29 cellular contexts compared by ENCODE assay signal in the genomic region with DNA sequence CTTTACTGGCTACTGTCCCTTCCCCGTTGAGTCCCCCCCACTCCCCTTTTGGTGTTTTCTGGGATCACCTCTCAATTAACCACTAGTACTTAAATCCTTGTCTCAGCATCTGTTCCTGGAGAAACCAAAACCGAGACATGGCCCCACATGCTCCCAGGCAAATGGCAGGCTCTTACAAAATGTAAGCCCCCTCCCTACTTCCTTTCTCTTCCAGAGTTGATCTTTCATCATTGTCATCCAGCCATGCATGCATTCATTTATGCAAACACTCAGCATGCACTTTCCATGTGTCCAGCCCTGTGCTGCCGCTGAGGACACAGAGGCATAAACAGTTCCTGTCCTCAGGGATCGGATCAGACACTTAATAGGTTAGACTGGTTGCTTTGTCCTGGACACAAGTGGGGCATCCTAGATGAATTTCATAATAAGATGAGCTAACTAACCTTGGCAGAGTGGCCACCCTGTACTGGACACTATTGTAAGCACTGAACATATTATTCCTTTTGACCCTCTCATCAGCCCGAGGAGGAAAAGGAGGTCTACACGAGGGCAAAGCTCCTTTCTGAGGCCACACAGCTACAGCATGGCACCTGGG. TPM values are rescaled to one million over a fixed set of nuclear protein-coding genes. Genes with fewer than 3 reads are reported as not detected.
DNase-seq lines count a peak whose midpoint lies in the region; ATAC-seq, FAIRE-seq and TF ChIP-seq lines count a peak whose summit lies in the region.
"Had no signal": no experiment of that assay in that cellular context is flagged by ENCODE, and none has a peak within 500 bp of the region (broad histone marks: within the 10 kb centered on the region; RNA-seq: fewer than 3 reads in every experiment).

No MANE protein-coding gene starts in this region.

- no peaks in the 10 kb centered on the region for H3K36me3 Mint-ChIP-seq in Calu3 (ENCODE audit: insufficient read depth, unreplicated experiment)
- H3K36me3 Mint-ChIP-seq: activated naive CD4-positive, alpha-beta T cell treated with anti-CD3 and anti-CD28 coated beads, Interleukin-2, amount 10 ng/mL, durations not matched to agents 7 days and 5 days; stimulated activated effector memory CD8-positive, alpha-beta T cell treated with anti-CD3 and anti-CD28 coated beads, Interleukin-12 subunit alpha, Interleukin-12 subunit beta, amount 100 ng/mL, for 72 hours had no signal

- no TSS peak for BruUV-seq in Calu3 (replicated peaks; lab: Mats Ljungman, UMichigan)

- CTCF ChIA-PET in Calu3 (lab: Charles Lee): no interaction called here

- no peaks in the 10 kb centered on the region for H3K27me3 ChIP-seq in muscle layer of colon (ENCODE audit: control insufficient read depth in 1 of 2, insufficient read depth in 2 of 2, low read length in 2 of 2)
- no peaks in the 10 kb centered on the region for H3K27me3 ChIP-seq in transverse colon
- H3K27me3 ChIP-seq in pancreas: peaks cover 0 to 7% (median 0%) of the 10 kb centered on the region in 4 donors
- H3K27me3 ChIP-seq: breast epithelium, right lobe of liver had no signal

- DNase-seq in Right ventricle myocardium inferior (ENCODE audit: missing footprints) (peak; percentile 5), cardiac septum (ENCODE audit: low spot score) (no peak), NCI-H774 (lab: John Stamatoyannopoulos, UW) (peak; percentile 41), transverse colon (no peak), pancreas (no peak), Calu3 (no peak), HK-2 (ENCODE audit: unreplicated experiment) (no peak)
- DNase-seq: activated B cell treated with CpG ODN at 0.5 μM for 24 hours; activated CD8-positive, alpha-beta memory T cell treated with anti-CD3 and anti-CD28 coated beads, Interleukin-2, amount 50 U/mL, for 4 hours; activated naive CD4-positive, alpha-beta T cell treated with anti-CD3 and anti-CD28 coated beads, Interleukin-2, amount 10 ng/mL, durations not matched to agents 7 days and 5 days; C1 segment of cervical spinal cord; Caco-2; effector CD4-positive, alpha-beta T cell; mucosa of descending colon; NCI-H187 treated with DMSO at 0.1 percent for 48 hours; NCI-H446; right lobe of liver; stimulated activated CD4-positive, alpha-beta T cell treated with anti-CD3 and anti-CD28 coated beads, Interleukin-4, amount 100 ng/mL, for 24 hours had no signal

- H3K36me3 ChIP-seq in muscle layer of colon (ENCODE audit: insufficient read depth, low read length) (peaks cover 22% of the 10 kb centered on the region), transverse colon (no peaks in the 10 kb centered on the region), pancreas (no peaks in the 10 kb centered on the region)
- H3K36me3 ChIP-seq: breast epithelium, right lobe of liver, SJSA1 had no signal

- in situ Hi-C loops in transverse colon (cut with MboI; ENCODE audit: low pct_ligation_motif_present in 1 of 4, low pct_unique_long_range_greater_than_20kb in 1 of 4, low sequenced_read_pairs in 3 of 4): no loop called here

- H3K4me3 Mint-ChIP-seq in Calu3 (ENCODE audit: low read depth, unreplicated experiment): no peak overlapping the region
- H3K4me3 Mint-ChIP-seq: activated B cell treated with CpG ODN at 0.5 μM for 24 hours; activated naive CD4-positive, alpha-beta T cell treated with anti-CD3 and anti-CD28 coated beads, Interleukin-2, amount 10 ng/mL, durations not matched to agents 7 days and 5 days; activated T-helper 1 cell treated with anti-CD3 and anti-CD28 coated beads, Interleukin-12 subunit alpha, Interleukin-12 subunit beta, Interleukin-2, Interleukin-4 antibody, amounts not matched to agents 30 ng/mL and 10 ng/mL and 1 ng/mL, durations not matched to agents 14 hours and 24 hours and 36 hours; stimulated activated effector memory CD8-positive, alpha-beta T cell treated with anti-CD3 and anti-CD28 coated beads, Interleukin-12 subunit alpha, Interleukin-12 subunit beta, amount 100 ng/mL, for 72 hours had no signal

- H3K4me1 Mint-ChIP-seq in Calu3 (ENCODE audit: low read depth, unreplicated experiment): no peaks in the 10 kb centered on the region
- H3K4me1 Mint-ChIP-seq: activated B cell treated with CpG ODN at 0.5 μM for 24 hours; activated naive CD4-positive, alpha-beta T cell treated with anti-CD3 and anti-CD28 coated beads, Interleukin-2, amount 10 ng/mL, durations not matched to agents 7 days and 5 days; stimulated activated effector memory CD8-positive, alpha-beta T cell treated with anti-CD3 and anti-CD28 coated beads, Interleukin-12 subunit alpha, Interleukin-12 subunit beta, amount 100 ng/mL, for 72 hours had no signal

- H3K27ac Mint-ChIP-seq in Calu3 (ENCODE audit: unreplicated experiment): no peak overlapping the region
- H3K27ac Mint-ChIP-seq: activated B cell treated with CpG ODN at 0.5 μM for 24 hours; activated T-helper 1 cell treated with anti-CD3 and anti-CD28 coated beads, Interleukin-12 subunit alpha, Interleukin-12 subunit beta, Interleukin-2, Interleukin-4 antibody, amounts not matched to agents 30 ng/mL and 10 ng/mL and 1 ng/mL, durations not matched to agents 14 hours and 24 hours and 36 hours; stimulated activated effector memory CD8-positive, alpha-beta T cell treated with anti-CD3 and anti-CD28 coated beads, Interleukin-12 subunit alpha, Interleukin-12 subunit beta, amount 100 ng/mL, for 72 hours had no signal

- H3K9me3 ChIP-seq in muscle layer of colon (ENCODE audit: low read length): no peaks in the 10 kb centered on the region
- H3K9me3 ChIP-seq in transverse colon: no peaks in the 10 kb centered on the region
- no peaks in the 10 kb centered on the region for H3K9me3 ChIP-seq in pancreas
- H3K9me3 ChIP-seq: breast epithelium, Caco-2, mucosa of descending colon, right lobe of liver, SJSA1 had no signal

- ATAC-seq in Right ventricle myocardium inferior: no peak
- ATAC-seq in pancreas: no peak
- ATAC-seq: stimulated activated effector memory CD8-positive, alpha-beta T cell treated with anti-CD3 and anti-CD28 coated beads, Interleukin-12 subunit alpha, Interleukin-12 subunit beta, amount 100 ng/mL, for 72 hours had no signal

- TF ChIP-seq EP300 in transverse colon (IDR thresholded peaks at IDR 0.05; ENCODE audit: low read depth): peak; percentile 61

- TF ChIP-seq CTCF in transverse colon (IDR thresholded peaks at IDR 0.05) (no peak), pancreas (IDR thresholded peaks at IDR 0.05) (no peak), Calu3 (IDR thresholded peaks at IDR 0.05; ENCODE audit: unreplicated experiment) (no peak)

- H3K9ac ChIP-seq in muscle layer of colon (ENCODE audit: low read length): no peak overlapping the region
- H3K9ac ChIP-seq: GM23248 had no signal

- intact Hi-C loops in Right ventricle myocardium inferior (cut with DNase I) (no loop called here), cardiac septum (cut with DNase I) (no loop called here), transverse colon (cut with DNase I; ENCODE audit: low total_unique reads) (no loop called here), pancreas (cut with DNase I) (no loop called here), Calu3 (cut with micrococcal nuclease; ENCODE audit: unreplicated experiment) (no loop called here)

- no peak for TF ChIP-seq POLR2A in transverse colon (IDR thresholded peaks at IDR 0.05)

- H3K4me3 ChIP-seq in muscle layer of colon (ENCODE audit: low read depth in 1 of 2, low read length in 2 of 2): peak overlapping the region in 1 of 2 donors; percentile 39
- no peak overlapping the region for H3K4me3 ChIP-seq in transverse colon
- no peak overlapping the region for H3K4me3 ChIP-seq in pancreas
- H3K4me3 ChIP-seq: breast epithelium, GM23248, lung, mucosa of descending colon, right lobe of liver, SJSA1 had no signal

- H3K27ac ChIP-seq in muscle layer of colon (ENCODE audit: low read depth, low read length): peak overlapping the region; percentile 81
- peak overlapping the region; percentile 60 to 87 (median 79) for H3K27ac ChIP-seq in transverse colon
- H3K27ac ChIP-seq in pancreas: no peak overlapping the region
- H3K27ac ChIP-seq: breast epithelium, epithelial cell of prostate, GM23248, right lobe of liver, SJSA1 had no signal

- 32 to 45% methylated on average over 6 of the region's 6 CpGs for WGBS in transverse colon (ENCODE audit: low coverage in 1 of 2), 2 donors
- 45 to 54% methylated on average over 6 of the region's 6 CpGs for WGBS in pancreas, 2 donors

- peaks cover 100% of the 10 kb centered on the region for H3K27me3 Mint-ChIP-seq in Calu3 (ENCODE audit: unreplicated experiment)

- FAIRE-seq in pancreas (lab: Jason Lieb, UNC): no peak
- FAIRE-seq: GM18507 had no signal

- H3K4me1 ChIP-seq in muscle layer of colon (ENCODE audit: insufficient read depth, low read length) (peaks cover 62% of the 10 kb centered on the region), transverse colon (peaks cover 7 to 40% (median 25%) of the 10 kb centered on the region in 4 donors), pancreas (no peaks in the 10 kb centered on the region)
- H3K4me1 ChIP-seq: breast epithelium, Caco-2, SJSA1 had no signal

- no peaks in the 10 kb centered on the region for H3K9me3 Mint-ChIP-seq in Calu3 (ENCODE audit: low read depth, unreplicated experiment)
- H3K9me3 Mint-ChIP-seq: activated B cell treated with CpG ODN at 0.5 μM for 24 hours; activated naive CD4-positive, alpha-beta T cell treated with anti-CD3 and anti-CD28 coated beads, Interleukin-2, amount 10 ng/mL, durations not matched to agents 7 days and 5 days; activated T-helper 1 cell treated with anti-CD3 and anti-CD28 coated beads, Interleukin-12 subunit alpha, Interleukin-12 subunit beta, Interleukin-2, Interleukin-4 antibody, amounts not matched to agents 30 ng/mL and 10 ng/mL and 1 ng/mL, durations not matched to agents 14 hours and 24 hours and 36 hours; stimulated activated effector memory CD8-positive, alpha-beta T cell treated with anti-CD3 and anti-CD28 coated beads, Interleukin-12 subunit alpha, Interleukin-12 subunit beta, amount 100 ng/mL, for 72 hours had no signal

RNA-seq across cellular contexts. Expression of gene PRIMA1, which starts 23.2 kb away (rescaled TPM):
- total RNA-seq in Right ventricle myocardium inferior (10.3 TPM), cardiac septum (2.3 TPM), transverse colon (1 to 10 TPM; 3.0 to 8.2 (median 4.8) TPM), pancreas (under 1 TPM; 0.28 to 0.56 (median 0.33) TPM), Calu3 (2022) (not detected in 2 replicates)
- polyA plus RNA-seq in pancreas: under 1 TPM; 0.27 to 0.61 TPM
- total RNA-seq: activated B cell treated with CpG ODN at 0.5 μM for 24 hours; activated T-helper 1 cell treated with anti-CD3 and anti-CD28 coated beads, Interleukin-12 subunit alpha, Interleukin-12 subunit beta, Interleukin-2, Interleukin-4 antibody, amounts not matched to agents 30 ng/mL and 10 ng/mL and 1 ng/mL, durations not matched to agents 14 hours and 24 hours and 36 hours; LHCN-M2; SJSA1 had no signal
- polyA plus RNA-seq: GM23248, neural cell had no signal

Comparison
In these comparisons a context has a peak if more than half of its experiments do, and no peak if none do; other contexts are left out.
1. DNase-seq: peak in Right ventricle myocardium inferior (single experiment) and NCI-H774 (single experiment); none in cardiac septum (single experiment), transverse colon (single experiment), pancreas (0 of 6), Calu3 (single experiment) and HK-2 (single experiment).
2. H3K27ac ChIP-seq: peak in muscle layer of colon (single experiment) and transverse colon (4 of 4); none in pancreas (0 of 4).